ENCODE assay signal across 1 cellular context in the genomic region with DNA sequence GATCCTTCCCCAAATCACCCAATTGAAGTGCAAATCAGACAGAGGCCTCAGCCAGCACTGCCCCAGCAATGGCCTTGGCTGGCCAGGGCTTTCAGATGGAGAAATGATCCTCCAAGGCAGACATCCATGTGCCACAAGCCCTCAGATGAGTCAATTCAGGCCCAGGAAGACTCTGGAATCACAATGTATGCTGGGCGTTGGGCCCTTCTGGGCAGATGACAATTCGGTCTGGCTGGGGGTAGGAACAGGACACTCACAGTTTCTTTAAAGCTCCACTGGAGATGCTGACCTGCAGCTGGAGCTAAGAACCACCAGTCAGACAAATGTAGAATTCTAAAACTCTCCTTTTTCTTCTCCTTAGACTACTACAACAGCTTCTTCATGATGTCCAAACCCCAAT.
TF ChIP-seq lines count a peak whose summit lies in the region.

No MANE protein-coding gene starts in this region.

TF ChIP-seq in IMR-90, 13 proteins besides CTCF, POLR2A, EP300 and RAD21:
- TF ChIP-seq, protein P1, sequence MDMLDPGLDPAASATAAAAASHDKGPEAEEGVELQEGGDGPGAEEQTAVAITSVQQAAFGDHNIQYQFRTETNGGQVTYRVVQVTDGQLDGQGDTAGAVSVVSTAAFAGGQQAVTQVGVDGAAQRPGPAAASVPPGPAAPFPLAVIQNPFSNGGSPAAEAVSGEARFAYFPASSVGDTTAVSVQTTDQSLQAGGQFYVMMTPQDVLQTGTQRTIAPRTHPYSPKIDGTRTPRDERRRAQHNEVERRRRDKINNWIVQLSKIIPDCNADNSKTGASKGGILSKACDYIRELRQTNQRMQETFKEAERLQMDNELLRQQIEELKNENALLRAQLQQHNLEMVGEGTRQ (IDR thresholded peaks at IDR 0.05; ENCODE audit: low read depth, low read length), result no peak
- no peak for TF ChIP-seq MAZ (IDR thresholded peaks at IDR 0.05; ENCODE audit: borderline replicate concordance, low read depth, low read length)
